Comparison of ENCODE assay signal across 33 cellular contexts in the genomic region with DNA sequence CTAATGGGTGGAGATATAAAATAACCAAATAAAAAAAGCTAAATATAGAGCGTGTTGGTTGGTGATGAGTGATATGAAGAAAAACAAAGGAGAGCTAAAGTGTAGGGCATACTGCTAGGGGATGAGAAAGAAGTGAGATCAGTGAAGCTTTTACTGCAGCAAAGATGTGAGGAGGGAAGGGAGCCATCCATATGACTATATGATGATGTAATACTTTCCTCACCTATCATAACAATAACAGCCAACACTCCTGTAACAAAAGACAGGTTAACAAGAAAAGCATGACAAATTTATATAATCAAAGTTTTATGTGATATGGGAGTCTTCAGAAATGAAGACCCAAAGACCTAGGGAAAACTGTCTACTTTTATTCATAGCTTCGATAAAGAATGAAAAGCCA. TPM values are rescaled to one million over a fixed set of nuclear protein-coding genes. Genes with fewer than 3 reads are reported as not detected.
"Had no signal": no experiment of that assay in that cellular context is flagged by ENCODE, and none has a peak within 500 bp of the region (broad histone marks: within the 10 kb centered on the region; RNA-seq: fewer than 3 reads in every experiment).

No MANE protein-coding gene starts in this region.

- H3K27me3 ChIP-seq: brain microvascular endothelial cell, esophagus squamous epithelium, neutrophil, pancreas, right atrium auricular region, upper lobe of right lung had no signal

- H3K4me3 ChIP-seq: dorsolateral prefrontal cortex, esophagus squamous epithelium, lower lobe of right lung, pancreas, psoas muscle, right atrium auricular region, upper lobe of right lung had no signal

- H3K36me3 Mint-ChIP-seq: activated CD8-positive, alpha-beta memory T cell treated with anti-CD3 and anti-CD28 coated beads, Interleukin-2, amount 10 ng/mL, durations not matched to agents 7 days and 5 days; T-cell had no signal

- H3K4me3 Mint-ChIP-seq: activated CD4-positive, alpha-beta T cell treated with anti-CD3 and anti-CD28 coated beads, Interleukin-2, amount 10 ng/mL, durations not matched to agents 7 days and 5 days; activated CD8-positive, alpha-beta memory T cell treated with anti-CD3 and anti-CD28 coated beads, Interleukin-2, amount 10 ng/mL, durations not matched to agents 7 days and 5 days; activated CD8-positive, alpha-beta T cell treated with anti-CD3 and anti-CD28 coated beads for 36 hours; activated naive CD8-positive, alpha-beta T cell treated with anti-CD3 and anti-CD28 coated beads, Interleukin-2, amount 50 U/mL, for 24 hours; central memory CD8-positive, alpha-beta T cell; effector memory CD8-positive, alpha-beta T cell; T-cell; T-helper 2 cell treated with Interferon-gamma antibody and Interleukin-4, amounts not matched to agents 5 μg/mL and 100 μg/mL, for 36 hours had no signal

- DNase-seq: activated CD4-positive, alpha-beta T cell treated with anti-CD3 and anti-CD28 coated beads, Interleukin-2, amount 10 ng/mL, durations not matched to agents 7 days and 5 days; activated CD4-positive, CD25-positive, alpha-beta regulatory T cell treated with anti-CD3 and anti-CD28 coated beads, Interleukin-2, amount 50 U/mL, for 72 hours; activated CD8-positive, alpha-beta memory T cell treated with anti-CD3 and anti-CD28 coated beads, Interleukin-2, amount 10 ng/mL, durations not matched to agents 7 days and 5 days; activated CD8-positive, alpha-beta T cell treated with anti-CD3 and anti-CD28 coated beads for 36 hours; activated effector memory CD4-positive, alpha-beta T cell treated with anti-CD3 and anti-CD28 coated beads, Interleukin-2, amount 50 U/mL, for 16 hours; activated naive CD4-positive, alpha-beta T cell treated with anti-CD3 and anti-CD28 coated beads, Interleukin-2, amount 50 U/mL, for 16 hours; activated naive CD8-positive, alpha-beta T cell treated with anti-CD3 and anti-CD28 coated beads, Interleukin-2, amount 50 U/mL, for 24 hours; activated T-cell treated with anti-CD3 and anti-CD28 coated beads for 4 hours; anterior cingulate cortex; brain microvascular endothelial cell; dorsolateral prefrontal cortex; effector memory CD8-positive, alpha-beta T cell; esophagus squamous epithelium; kidney; lower lobe of right lung; midbrain; pancreas; psoas muscle; stimulated activated CD4-positive, alpha-beta T cell treated with anti-CD3 and anti-CD28 coated beads, Interleukin-12 subunit alpha, Interleukin-12 subunit beta, amount 100 ng/mL, for 4 hours; stimulated activated CD4-positive, alpha-beta T cell treated with anti-CD3 and anti-CD28 coated beads, Interleukin-4, amount 100 ng/mL, for 4 hours; stimulated activated naive CD8-positive, alpha-beta T cell treated with anti-CD3 and anti-CD28 coated beads, Interleukin-15, Interleukin-2, amounts not matched to agents 100 U/mL and 50 U/mL, for 24 hours; T-cell; upper lobe of right lung had no signal

- H3K9me3 Mint-ChIP-seq: activated CD4-positive, alpha-beta T cell treated with anti-CD3 and anti-CD28 coated beads, Interleukin-2, amount 10 ng/mL, durations not matched to agents 7 days and 5 days; activated CD8-positive, alpha-beta T cell treated with anti-CD3 and anti-CD28 coated beads for 36 hours; effector memory CD8-positive, alpha-beta T cell had no signal

- FAIRE-seq: colon, endothelial cell of umbilical vein, kidney, pancreas had no signal

- H3K27ac Mint-ChIP-seq: activated CD4-positive, alpha-beta T cell treated with anti-CD3 and anti-CD28 coated beads, Interleukin-2, amount 10 ng/mL, durations not matched to agents 7 days and 5 days; activated CD8-positive, alpha-beta memory T cell treated with anti-CD3 and anti-CD28 coated beads, Interleukin-2, amount 10 ng/mL, durations not matched to agents 7 days and 5 days; activated CD8-positive, alpha-beta T cell treated with anti-CD3 and anti-CD28 coated beads for 36 hours; activated naive CD8-positive, alpha-beta T cell treated with anti-CD3 and anti-CD28 coated beads, Interleukin-2, amount 50 U/mL, for 24 hours; effector memory CD8-positive, alpha-beta T cell; T-cell; T-helper 2 cell treated with Interferon-gamma antibody and Interleukin-4, amounts not matched to agents 5 μg/mL and 100 μg/mL, for 36 hours had no signal

- H3K36me3 ChIP-seq: brain microvascular endothelial cell, esophagus squamous epithelium, lower lobe of right lung, neutrophil, pancreas, right atrium auricular region, upper lobe of right lung had no signal

- H3K9me3 ChIP-seq: esophagus squamous epithelium, lower lobe of right lung, neutrophil, pancreas, psoas muscle, right atrium auricular region, upper lobe of right lung had no signal

- H3K27ac ChIP-seq: brain microvascular endothelial cell, dorsolateral prefrontal cortex, esophagus squamous epithelium, lower lobe of right lung, neutrophil, pancreas, psoas muscle, right atrium auricular region, upper lobe of right lung, VCaP had no signal

- ATAC-seq: activated CD8-positive, alpha-beta memory T cell treated with anti-CD3 and anti-CD28 coated beads, Interleukin-2, amount 10 ng/mL, durations not matched to agents 7 days and 5 days; effector memory CD8-positive, alpha-beta T cell; left lobe of liver; lower lobe of right lung; pancreas; psoas muscle; T-cell; upper lobe of right lung had no signal

- H3K27me3 Mint-ChIP-seq: activated CD4-positive, alpha-beta T cell treated with anti-CD3 and anti-CD28 coated beads, Interleukin-2, amount 10 ng/mL, durations not matched to agents 7 days and 5 days; activated CD8-positive, alpha-beta memory T cell treated with anti-CD3 and anti-CD28 coated beads, Interleukin-2, amount 10 ng/mL, durations not matched to agents 7 days and 5 days; activated CD8-positive, alpha-beta T cell treated with anti-CD3 and anti-CD28 coated beads for 36 hours; activated naive CD8-positive, alpha-beta T cell treated with anti-CD3 and anti-CD28 coated beads, Interleukin-2, amount 50 U/mL, for 24 hours; central memory CD8-positive, alpha-beta T cell; effector memory CD8-positive, alpha-beta T cell; T-cell had no signal

- H3K4me1 ChIP-seq: esophagus squamous epithelium, lower lobe of right lung, pancreas, psoas muscle, right atrium auricular region, upper lobe of right lung had no signal

- H3K4me1 Mint-ChIP-seq: activated CD4-positive, alpha-beta T cell treated with anti-CD3 and anti-CD28 coated beads, Interleukin-2, amount 10 ng/mL, durations not matched to agents 7 days and 5 days; activated CD8-positive, alpha-beta memory T cell treated with anti-CD3 and anti-CD28 coated beads, Interleukin-2, amount 10 ng/mL, durations not matched to agents 7 days and 5 days; central memory CD8-positive, alpha-beta T cell; nephron; T-cell had no signal

RNA-seq across cellular contexts. Expression of a gene that starts 57.4 kb away (rescaled TPM):
- total RNA-seq: activated CD4-positive, alpha-beta T cell treated with anti-CD3 and anti-CD28 coated beads, Interleukin-2, amount 10 ng/mL, durations not matched to agents 7 days and 5 days; activated CD8-positive, alpha-beta memory T cell treated with anti-CD3 and anti-CD28 coated beads, Interleukin-2, amount 10 ng/mL, durations not matched to agents 7 days and 5 days; activated CD8-positive, alpha-beta T cell treated with anti-CD3 and anti-CD28 coated beads for 36 hours; endothelial cell of umbilical vein; myocyte; T-cell had no signal
- polyA plus RNA-seq: endothelial cell of umbilical vein had no signal
